ENCODE assay signal across 8 cellular contexts in genomic region chrX:47658684-47659515, GRCh38. TPM values are rescaled to one million over a fixed set of nuclear protein-coding genes. Genes with fewer than 3 reads are reported as not detected.
DNase-seq lines count a peak whose midpoint lies in the region; ATAC-seq, FAIRE-seq and TF ChIP-seq lines count a peak whose summit lies in the region.

A gene with protein sequence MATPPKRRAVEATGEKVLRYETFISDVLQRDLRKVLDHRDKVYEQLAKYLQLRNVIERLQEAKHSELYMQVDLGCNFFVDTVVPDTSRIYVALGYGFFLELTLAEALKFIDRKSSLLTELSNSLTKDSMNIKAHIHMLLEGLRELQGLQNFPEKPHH (minus strand): TSS chrX:47659180. CDS start chrX:47658927, 253 bp downstream.

- H3K36me3 Mint-ChIP-seq in IgD-negative memory B cell: no peaks in the 10 kb centered on the region

- no peak for FAIRE-seq in D721Med (lab: Jason Lieb, UNC)

- TF ChIP-seq CTCF in D721Med (IDR thresholded peaks at IDR 0.05; ENCODE audit: insufficient read depth, missing control alignments): no peak
- no peak for TF ChIP-seq CTCF in mucosa of descending colon (IDR thresholded peaks at IDR 0.05)

- no peaks in the 10 kb centered on the region for H3K36me3 ChIP-seq in mucosa of descending colon (ENCODE audit: low read depth)

- H3K27ac Mint-ChIP-seq in IgD-negative memory B cell: peak within 1 kb of the TSS; percentile 97 to 98 (median 98)

- no peaks in the 10 kb centered on the region for H3K9me3 ChIP-seq in mucosa of descending colon

- H3K9me3 Mint-ChIP-seq in IgD-negative memory B cell: no peaks in the 10 kb centered on the region

- peak within 1 kb of the TSS; percentile 17 for H3K4me3 ChIP-seq in mucosa of descending colon

- peak; percentile 91 for ATAC-seq in GM21528 (IDR thresholded peaks at IDR 0.05; ENCODE audit: low FRiP score, unreplicated experiment)
- peak; percentile 95 for ATAC-seq in mucosa of descending colon

- H3K27me3 Mint-ChIP-seq in IgD-negative memory B cell: no peaks in the 10 kb centered on the region

- peaks cover 3 to 9% (median 5%) of the 10 kb centered on the region in 3 donors for H3K4me1 Mint-ChIP-seq in IgD-negative memory B cell

- H3K4me3 Mint-ChIP-seq in IgD-negative memory B cell: peak within 1 kb of the TSS; percentile 92 to 97 (median 94)

- DNase-seq in D721Med (ENCODE audit: insufficient read length, low spot score): peak; percentile 25
- peak; percentile 91 for DNase-seq in OCI-M2 (lab: John Stamatoyannopoulos, UW; ENCODE audit: unreplicated experiment)
- peak; percentile 85 for DNase-seq in activated T-cell treated with anti-CD3 and anti-CD28 coated beads for 4 hours
- DNase-seq in epidermal melanocyte (ENCODE audit: insufficient read length, low spot score): peak; percentile 46
- DNase-seq in mucosa of descending colon: peak; percentile 94 to 96 (median 95)
- peak; percentile 85 for DNase-seq in stimulated activated CD8-positive, alpha-beta memory T cell treated with anti-CD3 and anti-CD28 coated beads, Interleukin-4, amount 100 ng/mL, for 24 hours (ENCODE audit: low read depth)

- H3K4me1 ChIP-seq in mucosa of descending colon (ENCODE audit: low read depth): no peaks in the 10 kb centered on the region

- intact Hi-C loops in mucosa of descending colon (cut with DNase I, micrococcal nuclease): no loop called here

RNA-seq across cellular contexts. Expression of the gene that starts here (rescaled TPM):
- 302 TPM for polyA plus RNA-seq in IgD-negative memory B cell
- 100 to 1,000 TPM in 1 of 3 donors, 10 to 100 TPM in 2; 83.1 to 109 (median 96.7) TPM for total RNA-seq in mucosa of descending colon

Comparison
In these comparisons a context has a peak if more than half of its experiments do, and no peak if none do; other contexts are left out.
1. Peak in every context shown above with its lines: DNase-seq, ATAC-seq and H3K4me3 ChIP-seq.
2. DNase-seq: peak in every context shown above with its lines; median percentile 95 in mucosa of descending colon; 91 in OCI-M2; 85 in activated T-cell treated with anti-CD3 and anti-CD28 coated beads for 4 hours; 85 in stimulated activated CD8-positive, alpha-beta memory T cell treated with anti-CD3 and anti-CD28 coated beads, Interleukin-4, amount 100 ng/mL, for 24 hours; 46 in epidermal melanocyte; 25 in D721Med.